Comparison of ENCODE assay signal across 13 cellular contexts in the genomic region with DNA sequence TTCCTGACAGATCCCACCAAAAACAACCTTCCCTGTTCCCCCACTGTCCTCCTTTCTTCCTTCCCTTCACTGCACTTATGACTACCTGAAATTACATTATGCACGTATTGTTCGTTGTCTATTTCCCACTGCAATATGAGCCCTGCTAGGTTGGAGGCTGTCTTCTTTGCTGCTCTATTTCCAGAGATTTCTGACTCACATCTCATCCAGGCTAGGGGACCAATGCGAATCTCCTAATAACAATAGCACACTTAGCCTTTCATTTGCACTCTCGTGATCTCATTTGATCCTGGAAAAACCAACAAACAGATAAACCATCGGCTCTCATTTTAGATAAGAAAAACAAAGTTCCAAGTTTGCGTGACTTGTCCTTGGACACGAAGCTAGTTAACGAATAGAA. TPM values are rescaled to one million over a fixed set of nuclear protein-coding genes. Genes with fewer than 3 reads are reported as not detected.
DNase-seq lines count a peak whose midpoint lies in the region; ATAC-seq, FAIRE-seq and TF ChIP-seq lines count a peak whose summit lies in the region.
"Had no signal": no experiment of that assay in that cellular context is flagged by ENCODE, and none has a peak within 500 bp of the region (broad histone marks: within the 10 kb centered on the region; RNA-seq: fewer than 3 reads in every experiment).

No MANE protein-coding gene starts in this region.

- H3K4ac ChIP-seq in trophoblast cell (ENCODE audit: low read depth, low read length): no peak overlapping the region

- H3K9ac ChIP-seq in mucosa of stomach (ENCODE audit: low read length) (peak overlapping the region; percentile 97), trophoblast cell (ENCODE audit: low read length) (no peak overlapping the region)

- TF ChIP-seq CTCF in heart right ventricle (IDR thresholded peaks at IDR 0.05): no peak
- no peak for TF ChIP-seq CTCF in bronchial epithelial cell (IDR thresholded peaks at IDR 0.05; ENCODE audit: insufficient read depth, low read length, severe bottlenecking)
- TF ChIP-seq CTCF in vagina (IDR thresholded peaks at IDR 0.05): no peak
- TF ChIP-seq CTCF in WERI-Rb-1 (IDR thresholded peaks at IDR 0.05; ENCODE audit: low read depth, low read length): no peak

- no peak overlapping the region for H3K18ac ChIP-seq in trophoblast cell (ENCODE audit: low read length)

- H3K4me2 ChIP-seq in trophoblast cell (ENCODE audit: low read length): no peak overlapping the region

- no peak for ATAC-seq in heart right ventricle
- no peak for ATAC-seq in left ventricle myocardium superior
- ATAC-seq in GM21825 (IDR thresholded peaks at IDR 0.05; ENCODE audit: unreplicated experiment): no peak
- ATAC-seq: naive thymus-derived CD8-positive, alpha-beta T cell; stimulated activated memory B cell treated with anti-CD40 and anti-IgM and Interleukin-4, amounts not matched to agents 10 μg/mL and 1 μg/mL and 100 μg/mL, for 72 hours had no signal

- H2BK5ac ChIP-seq in trophoblast cell (ENCODE audit: low read depth, low read length, poor library complexity): no peak overlapping the region

- TF ChIP-seq POLR2A in vagina (IDR thresholded peaks at IDR 0.05): no peak

- H4K12ac ChIP-seq in trophoblast cell (ENCODE audit: low read depth, low read length): no peak overlapping the region

- H2BK120ac ChIP-seq in trophoblast cell (ENCODE audit: insufficient read depth, low read length, poor library complexity): no peak overlapping the region

- no peak overlapping the region for H2AFZ ChIP-seq in trophoblast cell (ENCODE audit: insufficient read depth, low read length, poor library complexity)

- no peak overlapping the region for H2AK5ac ChIP-seq in trophoblast cell (ENCODE audit: low read length)

- H3K4me3 ChIP-seq in heart right ventricle (peak overlapping the region in 4 of 10 donors; percentile 63 to 75 (median 71)), bronchial epithelial cell (ENCODE audit: low read depth, low read length) (no peak overlapping the region), mucosa of stomach (ENCODE audit: low read length) (no peak overlapping the region), vagina (peak overlapping the region in 1 of 2 donors; percentile 61), trophoblast cell (ENCODE audit: low read depth, low read length) (no peak overlapping the region), WERI-Rb-1 (ENCODE audit: low read depth, low read length) (no peak overlapping the region)

- H3K27me3 ChIP-seq in heart right ventricle (no peaks in the 10 kb centered on the region), bronchial epithelial cell (ENCODE audit: control insufficient read depth, insufficient read depth, low read length) (no peaks in the 10 kb centered on the region), mucosa of stomach (ENCODE audit: control insufficient read depth, insufficient read depth, low read length) (no peaks in the 10 kb centered on the region), vagina (no peaks in the 10 kb centered on the region), trophoblast cell (ENCODE audit: insufficient read depth, low read length) (no peaks in the 10 kb centered on the region), WERI-Rb-1 (ENCODE audit: insufficient read depth, low read depth, severe bottlenecking) (no peaks in the 10 kb centered on the region)

- no peak overlapping the region for H4K8ac ChIP-seq in trophoblast cell (ENCODE audit: low read depth, low read length)

- intact Hi-C loops in heart right ventricle (cut with DNase I): loop anchor here in 8 of 10 donors (2.0 to 10.0 kb wide), 16 partner anchors 33 to 775 kb away; partner anchors contain the start of gene ZEB1 (in 3 of the 8)
- intact Hi-C loops in left ventricle myocardium superior (cut with micrococcal nuclease): loop anchor here (10.0 kb wide), 2 partner anchors 245 to 285 kb away; partner anchors contain the start of gene ZEB1
- intact Hi-C loops in vagina (cut with DNase I): loop anchor here (2.0 to 5.0 kb wide), 2 partner anchors 218 to 729 kb away; no protein-coding TSS in a partner anchor

- no peak for DNase-seq in heart right ventricle
- DNase-seq in left ventricle myocardium superior: no peak
- peak; percentile 49 for DNase-seq in bronchial epithelial cell (ENCODE audit: low read depth)
- DNase-seq in vagina (ENCODE audit: extremely low spot score in 2 of 2): no peak
- no peak for DNase-seq in trophoblast cell
- DNase-seq in WERI-Rb-1: no peak
- DNase-seq: activated effector memory CD4-positive, alpha-beta T cell treated with anti-CD3 and anti-CD28 coated beads, Interleukin-2, amount 50 U/mL, for 16 hours; effector CD8-positive, alpha-beta T cell; naive thymus-derived CD8-positive, alpha-beta T cell had no signal

- peaks cover 7% of the 10 kb centered on the region for H3K79me2 ChIP-seq in trophoblast cell (ENCODE audit: control insufficient read depth, insufficient read depth, low read length, poor library complexity)

- H4K91ac ChIP-seq in trophoblast cell (ENCODE audit: low read depth, low read length): no peak overlapping the region

- H3K79me1 ChIP-seq in trophoblast cell (ENCODE audit: low read length): peaks cover 17% of the 10 kb centered on the region

- H3K9me3 ChIP-seq in heart right ventricle (peaks cover 0 to 4% (median 0%) of the 10 kb centered on the region in 11 donors), mucosa of stomach (ENCODE audit: control insufficient read depth, low read length) (no peaks in the 10 kb centered on the region), vagina (no peaks in the 10 kb centered on the region), trophoblast cell (ENCODE audit: insufficient read depth, low read depth, low read length) (no peaks in the 10 kb centered on the region), WERI-Rb-1 (ENCODE audit: severe bottlenecking) (peaks cover 3% of the 10 kb centered on the region)

- H3K4me1 ChIP-seq in heart right ventricle (peaks cover 0 to 62% (median 50%) of the 10 kb centered on the region in 9 donors), mucosa of stomach (ENCODE audit: control insufficient read depth, insufficient read depth, low read length) (peaks cover 17% of the 10 kb centered on the region), vagina (peaks cover 58% of the 10 kb centered on the region), trophoblast cell (ENCODE audit: control insufficient read depth in 1 of 2, insufficient read depth in 2 of 2, low read length in 2 of 2) (peaks cover 7 to 10% of the 10 kb centered on the region in 2 experiments)

- no peak overlapping the region for H3K14ac ChIP-seq in trophoblast cell (ENCODE audit: low read length)

- no peak overlapping the region for H2BK12ac ChIP-seq in trophoblast cell (ENCODE audit: low read length)

- WGBS in heart right ventricle, 2 donors: 57 to 67% methylated on average over 8 of the region's 8 CpGs
- WGBS in trophoblast cell (ENCODE audit: extremely low coverage, insufficient coverage, insufficient read length): no CpG with 5 or more reads among the region's 8 CpGs

- H3K27ac ChIP-seq in heart right ventricle (peak overlapping the region in 7 of 10 donors; percentile 97 to 100 (median 99)), vagina (peak overlapping the region; percentile 100), trophoblast cell (ENCODE audit: low read depth, low read length) (no peak overlapping the region), WERI-Rb-1 (no peak overlapping the region)

- H3K23ac ChIP-seq in trophoblast cell (ENCODE audit: low read length): no peak overlapping the region

- H3K36me3 ChIP-seq in heart right ventricle: no peaks in the 10 kb centered on the region
- H3K36me3 ChIP-seq in bronchial epithelial cell (ENCODE audit: control insufficient read depth, insufficient read depth, low read length): no peaks in the 10 kb centered on the region
- no peaks in the 10 kb centered on the region for H3K36me3 ChIP-seq in mucosa of stomach (ENCODE audit: control insufficient read depth, insufficient read depth, low read length)
- no peaks in the 10 kb centered on the region for H3K36me3 ChIP-seq in vagina
- no peaks in the 10 kb centered on the region for H3K36me3 ChIP-seq in trophoblast cell (ENCODE audit: control insufficient read depth in 1 of 2, insufficient read depth in 2 of 2, low read length in 2 of 2)
- H3K36me3 ChIP-seq in WERI-Rb-1: no peaks in the 10 kb centered on the region

- no peak for FAIRE-seq in bronchial epithelial cell (lab: Jason Lieb, UNC)
- FAIRE-seq: RCC 7860 had no signal

RNA-seq across cellular contexts. Expression of gene ZNF438, which starts 1.4 kb away (rescaled TPM):
- 10 to 100 TPM in 8 of 10 donors, 1 to 10 TPM in 2; 9.3 to 16.1 (median 12.4) TPM for total RNA-seq in heart right ventricle
- 10 to 100 TPM in 1 of 2 donors, 1 to 10 TPM in 1; 7.8 to 21.1 TPM for polyA plus RNA-seq in heart right ventricle
- total RNA-seq in left ventricle myocardium superior: 13.9 TPM
- 0.79 and 1.7 TPM in 2 replicates for total RNA-seq in bronchial epithelial cell
- total RNA-seq in vagina: 11.8 TPM
- 1.6 TPM in 2 replicates for polyA plus RNA-seq in trophoblast cell (2013)

Comparison
In these comparisons a context has a peak if more than half of its experiments do, and no peak if none do; other contexts are left out.
1. H3K27ac ChIP-seq: peak in heart right ventricle (7 of 10) and vagina (single experiment); none in trophoblast cell (single experiment) and WERI-Rb-1 (single experiment).